Comparison of ENCODE assay signal across 8 cellular contexts in the genomic region with DNA sequence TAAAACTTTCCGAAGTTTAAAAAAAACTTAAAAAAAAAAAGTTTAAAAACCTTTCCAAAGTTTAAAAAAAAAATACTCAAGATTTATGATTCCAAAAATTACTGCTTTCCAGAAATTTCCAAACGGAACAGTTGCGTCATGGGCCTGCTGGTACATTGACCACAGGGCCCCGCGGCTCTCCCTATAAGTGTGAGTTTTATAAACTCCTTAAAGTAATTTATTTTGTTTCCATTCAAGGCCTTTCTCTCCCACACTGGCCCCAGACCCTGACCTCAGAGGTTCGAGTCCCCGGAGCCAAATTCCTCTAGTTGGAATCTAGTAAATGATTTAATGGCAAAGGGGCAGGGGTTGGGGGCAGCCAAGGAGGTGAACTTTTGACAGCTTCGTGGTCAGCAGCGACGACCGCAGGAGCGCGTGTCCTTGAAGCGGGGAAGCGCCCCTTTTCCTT.
DNase-seq lines count a peak whose midpoint lies in the region; ATAC-seq and TF ChIP-seq lines count a peak whose summit lies in the region.

No MANE protein-coding gene starts in this region.

- 18 to 20% methylated on average over 5 to 11 of the region's 15 CpGs for WGBS in mesodermal cell (ENCODE audit: insufficient coverage in 2 of 2), 2 experiments
- WGBS in urinary bladder: 15% methylated on average over 15 of the region's 15 CpGs

- no peak for TF ChIP-seq POLR2A in erythroblast (IDR thresholded peaks at IDR 0.05; ENCODE audit: low read length)

- H3K27ac ChIP-seq in cingulate gyrus (ENCODE audit: low read depth, low read length) (peak overlapping the region; percentile 93), mesodermal cell (ENCODE audit: low read depth, low read length, severe bottlenecking) (peak overlapping the region; percentile 57), urinary bladder (ENCODE audit: low read depth) (peak overlapping the region; percentile 12)

- intact Hi-C loops in Right ventricle myocardium inferior (cut with DNase I): loop anchor here (5.0 kb wide), 1 partner anchor 39 kb away; no protein-coding TSS in a partner anchor
- intact Hi-C loops in cardiac septum (cut with DNase I): loop anchor here (5.0 kb wide), 1 partner anchor 39 kb away; no protein-coding TSS in a partner anchor

- H3K36me3 ChIP-seq in mesodermal cell (ENCODE audit: control insufficient read depth, insufficient read depth, low read length) (no peaks in the 10 kb centered on the region), urinary bladder (ENCODE audit: insufficient read depth) (no peaks in the 10 kb centered on the region)

- DNase-seq in Right ventricle myocardium inferior (ENCODE audit: missing footprints) (peak; percentile 71), cardiac septum (ENCODE audit: low spot score) (no peak), erythroblast (lab: John Stamatoyannopoulos, UW) (no peak), HT-29 (ENCODE audit: low spot score) (no peak)

- H3K4me3 ChIP-seq in mesodermal cell (ENCODE audit: extremely low read depth, insufficient read depth, low read length, poor library complexity, severe bottlenecking) (peak overlapping the region; percentile 48), urinary bladder (ENCODE audit: low read depth, low read length) (peak overlapping the region; percentile 37)

- H3K4me1 ChIP-seq in mesodermal cell (ENCODE audit: control insufficient read depth, insufficient read depth, low read length, poor library complexity, severe bottlenecking) (peaks cover 3% of the 10 kb centered on the region), urinary bladder (ENCODE audit: insufficient read depth) (no peaks in the 10 kb centered on the region)

- ATAC-seq in Right ventricle myocardium inferior (no peak), HG03469 (IDR thresholded peaks at IDR 0.05; ENCODE audit: unreplicated experiment) (no peak)

- no peaks in the 10 kb centered on the region for H3K9me3 ChIP-seq in mesodermal cell (ENCODE audit: control insufficient read depth, low read length)

Comparison
In these comparisons a context has a peak if more than half of its experiments do, and no peak if none do; other contexts are left out.
1. H3K27ac ChIP-seq: peak in every context shown above with its lines; median percentile 93 in cingulate gyrus; 57 in mesodermal cell; 12 in urinary bladder.